Comparison of ENCODE assay signal across 1 cellular context in the genomic region with DNA sequence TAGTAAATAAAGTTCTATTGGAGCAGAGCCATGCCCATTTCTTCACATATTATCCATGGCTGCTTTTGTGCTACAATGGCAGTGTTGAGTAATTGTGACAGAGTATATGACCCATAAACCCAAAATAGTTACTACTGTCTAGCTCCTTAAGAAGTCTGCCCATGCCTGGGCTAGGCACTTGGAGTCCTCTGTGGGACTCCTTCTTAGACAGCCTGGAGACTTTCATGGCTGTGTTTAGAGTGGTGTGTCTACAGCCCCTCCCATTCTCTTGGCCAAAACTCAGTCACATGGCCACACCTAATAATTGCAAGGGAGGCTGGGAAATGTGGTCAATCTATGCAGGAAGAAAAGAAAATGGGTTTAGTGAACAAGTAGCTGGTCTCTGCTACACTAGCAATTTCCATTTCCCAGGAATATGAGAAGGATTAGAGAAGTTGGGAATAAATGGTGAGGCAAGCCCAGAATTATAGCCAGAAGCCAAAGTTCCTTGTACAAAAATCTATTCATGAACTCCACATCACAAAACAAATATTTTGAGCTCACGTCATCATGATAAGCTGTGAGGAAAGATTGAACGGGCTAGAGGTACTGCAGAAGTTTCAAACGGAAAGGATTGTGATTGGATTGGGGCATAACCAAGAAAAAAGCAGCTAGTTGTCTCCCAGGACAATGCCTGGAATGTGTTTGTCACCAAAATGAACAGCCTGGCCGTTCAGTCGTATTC.
A peak's percentile ranks its signal among the peaks of the same experiment; 100 is the strongest.
TF ChIP-seq lines count a peak whose summit lies in the region.

No MANE protein-coding gene starts in this region.

TF ChIP-seq in K562, 482 proteins besides CTCF, POLR2A, EP300 and RAD21:
- TF ChIP-seq, protein P1, sequence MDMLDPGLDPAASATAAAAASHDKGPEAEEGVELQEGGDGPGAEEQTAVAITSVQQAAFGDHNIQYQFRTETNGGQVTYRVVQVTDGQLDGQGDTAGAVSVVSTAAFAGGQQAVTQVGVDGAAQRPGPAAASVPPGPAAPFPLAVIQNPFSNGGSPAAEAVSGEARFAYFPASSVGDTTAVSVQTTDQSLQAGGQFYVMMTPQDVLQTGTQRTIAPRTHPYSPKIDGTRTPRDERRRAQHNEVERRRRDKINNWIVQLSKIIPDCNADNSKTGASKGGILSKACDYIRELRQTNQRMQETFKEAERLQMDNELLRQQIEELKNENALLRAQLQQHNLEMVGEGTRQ (CRISPR knock-in tag; IDR thresholded peaks at IDR 0.05) = peak; percentile 57
- no peak for TF ChIP-seq TCFL5 (CRISPR knock-in tag; conservative IDR thresholded peaks at IDR 0.05)
